1 cellular context compared by ENCODE assay signal in genomic region chrX:63918611-63919010, GRCh38.
TF ChIP-seq lines count a peak whose summit lies in the region.

No MANE protein-coding gene starts in this region.

TF ChIP-seq in WTC11, 78 proteins besides CTCF, POLR2A, EP300 and RAD21 (continued from another document):
- TF ChIP-seq AFF4 (CRISPR knock-in tag; IDR thresholded peaks at IDR 0.05; ENCODE audit: borderline replicate concordance) (no peak), ZNF232 (CRISPR knock-in tag; IDR thresholded peaks at IDR 0.05) (no peak), ERG (CRISPR knock-in tag; IDR thresholded peaks at IDR 0.05) (no peak), E2F1 (CRISPR knock-in tag; IDR thresholded peaks at IDR 0.05) (no peak), ZNF281 (CRISPR knock-in tag; IDR thresholded peaks at IDR 0.05) (no peak), NFE2L1 (CRISPR knock-in tag; IDR thresholded peaks at IDR 0.05) (no peak), JAZF1 (CRISPR knock-in tag; IDR thresholded peaks at IDR 0.05) (no peak), TP53 (CRISPR knock-in tag; IDR thresholded peaks at IDR 0.05) (no peak), GRHL2 (CRISPR knock-in tag; IDR thresholded peaks at IDR 0.05; ENCODE audit: insufficient replicate concordance, severe bottlenecking) (no peak), NR3C1 (CRISPR knock-in tag; conservative IDR thresholded peaks at IDR 0.05; ENCODE audit: low read depth) (no peak), ELF4 (CRISPR knock-in tag; IDR thresholded peaks at IDR 0.05; ENCODE audit: low read depth) (no peak), ATF6 (CRISPR knock-in tag; IDR thresholded peaks at IDR 0.05) (no peak)
